Comparison of ENCODE assay signal across 1 cellular context in genomic region chr19:7847664-7848063, GRCh38.
TF ChIP-seq lines count a peak whose summit lies in the region.

No MANE protein-coding gene starts in this region.

TF ChIP-seq in K562, 482 proteins besides CTCF, POLR2A, EP300 and RAD21:
- TF ChIP-seq POLR2G (IDR thresholded peaks at IDR 0.05; ENCODE audit: low read depth, low read length), result peak; percentile 23; the same call in 1 of the 2 replicates
- TF ChIP-seq, protein P1, sequence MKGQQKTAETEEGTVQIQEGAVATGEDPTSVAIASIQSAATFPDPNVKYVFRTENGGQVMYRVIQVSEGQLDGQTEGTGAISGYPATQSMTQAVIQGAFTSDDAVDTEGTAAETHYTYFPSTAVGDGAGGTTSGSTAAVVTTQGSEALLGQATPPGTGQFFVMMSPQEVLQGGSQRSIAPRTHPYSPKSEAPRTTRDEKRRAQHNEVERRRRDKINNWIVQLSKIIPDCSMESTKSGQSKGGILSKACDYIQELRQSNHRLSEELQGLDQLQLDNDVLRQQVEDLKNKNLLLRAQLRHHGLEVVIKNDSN (CRISPR knock-in tag; IDR thresholded peaks at IDR 0.05), result 0 out of 2 replicates have a peak, but pooled peaks have one; percentile 6
- 0 out of 2 replicates have a peak, but pooled peaks have one; percentile 10 for TF ChIP-seq MAX (CRISPR knock-in tag; IDR thresholded peaks at IDR 0.05)
- TF ChIP-seq CREBBP (IDR thresholded peaks at IDR 0.05; ENCODE audit: low read depth, low read length), result no peak
- no peak for TF ChIP-seq NCOR1 (IDR thresholded peaks at IDR 0.05)
